Comparison of ENCODE assay signal across 13 cellular contexts in the genomic region with DNA sequence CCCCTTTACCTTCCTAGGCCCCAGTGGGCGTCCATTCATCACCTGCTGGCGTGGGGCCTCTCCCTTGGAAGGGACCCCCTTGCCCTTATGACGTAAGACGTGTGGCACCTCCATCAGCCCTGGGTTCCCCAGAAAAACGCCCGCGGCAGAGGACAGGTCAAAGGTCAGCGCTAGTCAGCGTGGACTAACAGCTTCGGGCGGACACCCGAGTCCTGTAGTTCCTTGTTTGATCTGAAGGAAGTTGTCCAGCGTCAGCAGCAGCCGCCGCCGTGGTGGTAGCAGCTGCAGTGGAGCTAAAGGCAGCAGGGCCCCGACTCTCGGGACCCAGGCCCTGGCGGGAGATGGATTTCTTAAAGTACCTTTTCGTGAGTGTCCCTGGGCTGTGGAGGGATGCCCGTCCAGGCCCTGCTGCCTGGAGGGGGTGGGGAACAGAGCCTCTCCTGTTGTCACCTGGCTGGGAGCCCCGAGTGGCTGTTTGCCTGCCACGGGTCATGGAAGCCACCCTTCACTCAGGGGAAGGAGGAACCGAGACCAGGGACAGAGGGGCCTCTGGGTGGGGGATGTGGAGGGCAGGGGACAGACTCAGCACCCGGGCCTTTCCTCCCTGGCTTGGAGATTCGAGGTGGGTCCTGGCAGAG.
DNase-seq lines count a peak whose midpoint lies in the region; ATAC-seq, FAIRE-seq and TF ChIP-seq lines count a peak whose summit lies in the region.
"Had no signal": no experiment of that assay in that cellular context is flagged by ENCODE, and none has a peak within 500 bp of the region (broad histone marks: within the 10 kb centered on the region; RNA-seq: fewer than 3 reads in every experiment).

No MANE protein-coding gene starts in this region.

- no peak for FAIRE-seq in K562 (lab: Jason Lieb, UNC)

- 1% methylated on average over 14 of the region's 26 CpGs for WGBS in K562 (ENCODE audit: insufficient coverage, low coverage, missing lambda C conversion rate)

- H3K36me3 ChIP-seq in GM23338 (ENCODE audit: insufficient read depth) (no peaks in the 10 kb centered on the region), K562 (ENCODE audit: control insufficient read depth, insufficient read depth, low read length) (no peaks in the 10 kb centered on the region), uterus (no peaks in the 10 kb centered on the region)
- H3K36me3 ChIP-seq: tibial nerve had no signal

- TF ChIP-seq CTCF in GM23338 (conservative IDR thresholded peaks at IDR 0.05; ENCODE audit: low read depth in 2 of 2) (no peak), K562 (IDR thresholded peaks at IDR 0.05 in 2 of 3, conservative IDR thresholded peaks at IDR 0.05 in 1 of 3; ENCODE audit: insufficient read depth in 2 of 3, low read depth in 1 of 3, low read length in 3 of 3) (no peak), uterus (IDR thresholded peaks at IDR 0.05) (no peak)

- peak; percentile 15 for ATAC-seq in GM23338
- no peak for ATAC-seq in K562
- peak; percentile 87 for ATAC-seq in left colon
- peak; percentile 65 for ATAC-seq in sciatic nerve
- ATAC-seq in GM18909 (IDR thresholded peaks at IDR 0.05; ENCODE audit: poor library complexity, unreplicated experiment): no peak

- H3K4me3 Mint-ChIP-seq in GM23338: no peak overlapping the region
- H3K4me3 Mint-ChIP-seq: activated naive CD4-positive, alpha-beta T cell treated with anti-CD3 and anti-CD28 coated beads, Interleukin-2, amount 10 ng/mL, durations not matched to agents 7 days and 5 days; central memory CD8-positive, alpha-beta T cell had no signal

- no peaks in the 10 kb centered on the region for H3K9me2 ChIP-seq in GM23338 (ENCODE audit: insufficient read depth)

- H3K79me2 ChIP-seq in GM23338 (replicated peaks; ENCODE audit: insufficient read depth) (peaks cover 71% of the 10 kb centered on the region), K562 (ENCODE audit: control insufficient read depth, insufficient read depth, low read length) (no peaks in the 10 kb centered on the region)

- intact Hi-C loops in K562 (cut with micrococcal nuclease): no loop called here
- intact Hi-C loops in left colon (cut with DNase I, micrococcal nuclease): no loop called here
- intact Hi-C loops in sciatic nerve (cut with DNase I): no loop called here
- intact Hi-C loops in uterus (cut with DNase I; ENCODE audit: low total_unique reads): no loop called here

- H3K27me3 ChIP-seq in GM23338 (ENCODE audit: insufficient read depth) (no peaks in the 10 kb centered on the region), K562 (ENCODE audit: control insufficient read depth in 2 of 2, insufficient read depth in 2 of 2, low read length in 2 of 2) (peaks cover 0 to 44% of the 10 kb centered on the region in 2 experiments; a peak in 2 of 5 replicates), uterus (no peaks in the 10 kb centered on the region)
- H3K27me3 ChIP-seq: tibial nerve had no signal

- H3K4me1 ChIP-seq in GM23338 (ENCODE audit: insufficient read depth): no peaks in the 10 kb centered on the region; the same call in 1 of the 2 replicates
- H3K4me1 ChIP-seq in K562 (replicated peaks in 1 of 2; ENCODE audit: control insufficient read depth in 2 of 2, insufficient read depth in 2 of 2, low read length in 2 of 2): peaks cover 0 to 9% of the 10 kb centered on the region in 2 experiments; a peak in 1 of 5 replicates
- H3K4me1 ChIP-seq in uterus: no peaks in the 10 kb centered on the region

- peak overlapping the region; percentile 44 for H3K27ac Mint-ChIP-seq in GM23338
- H3K27ac Mint-ChIP-seq: activated naive CD4-positive, alpha-beta T cell treated with anti-CD3 and anti-CD28 coated beads, Interleukin-2, amount 10 ng/mL, durations not matched to agents 7 days and 5 days had no signal

- peaks cover 3% of the 10 kb centered on the region; the same call in 2 of the 3 replicates for H3K36me3 Mint-ChIP-seq in GM23338 (ENCODE audit: low read depth)
- H3K36me3 Mint-ChIP-seq: activated naive CD4-positive, alpha-beta T cell treated with anti-CD3 and anti-CD28 coated beads, Interleukin-2, amount 10 ng/mL, durations not matched to agents 7 days and 5 days had no signal

- no peak for TF ChIP-seq RAD21 in K562 (CRISPR knock-in tag; conservative IDR thresholded peaks at IDR 0.05 in 1 of 2, IDR thresholded peaks at IDR 0.05 in 1 of 2)

- H3K9me3 ChIP-seq in K562 (replicated peaks; ENCODE audit: control insufficient read depth, insufficient read depth, low read depth, low read length): no peaks in the 10 kb centered on the region
- no peaks in the 10 kb centered on the region for H3K9me3 ChIP-seq in uterus
- H3K9me3 ChIP-seq: tibial nerve had no signal

- H2AFZ ChIP-seq in GM23338 (no peak overlapping the region), K562 (ENCODE audit: low read depth, low read length) (no peak overlapping the region)

- in situ Hi-C loops in K562 (cut with MboI): no loop called here

- DNase-seq in GM23338 (ENCODE audit: low spot score) (no peak), K562 (ENCODE audit: extremely low read depth in 1 of 4, low spot score in 3 of 4) (no peak), left colon (peak; percentile 52 to 58), sciatic nerve (ENCODE audit: low spot score) (no peak), HEK293T (ENCODE audit: extremely low spot score) (no peak), uterus (no peak)
- DNase-seq in activated naive CD4-positive, alpha-beta T cell treated with anti-CD3 and anti-CD28 coated beads, Interleukin-2, amount 50 U/mL, for 16 hours: no peak
- DNase-seq: activated naive CD4-positive, alpha-beta T cell treated with anti-CD3 and anti-CD28 coated beads, Interleukin-2, amount 10 ng/mL, durations not matched to agents 7 days and 5 days; occipital lobe; SW 1271 had no signal

- H3K4me1 Mint-ChIP-seq in GM23338: peaks cover 14% of the 10 kb centered on the region

- no peak overlapping the region for H3K4me3 ChIP-seq in GM23338
- H3K4me3 ChIP-seq in K562: no peak overlapping the region
- H3K4me3 ChIP-seq in uterus: no peak overlapping the region

- no peaks in the 10 kb centered on the region for H3F3A ChIP-seq in GM23338 (replicated peaks; ENCODE audit: low read depth)

- POLR2A ChIA-PET in K562 (lab: Yijun Ruan, JAX) (interaction anchor here (0.6 kb wide), 1 partner anchor 609 kb away, joined by 3 read pairs; no protein-coding TSS in a partner anchor), HEK293T (lab: Yijun Ruan, JAX) (no interaction called here)

- no peak overlapping the region for H3K9ac ChIP-seq in K562 (ENCODE audit: insufficient read depth in 1 of 2, low read depth in 2 of 2, low read length in 2 of 2)

- TF ChIP-seq POLR2A in K562 (conservative IDR thresholded peaks at IDR 0.05): no peak
- no peak for TF ChIP-seq POLR2A in uterus (IDR thresholded peaks at IDR 0.05)

- H3K27me3 Mint-ChIP-seq in GM23338 (ENCODE audit: insufficient read depth, low read depth, poor library complexity): peaks cover 18% of the 10 kb centered on the region
- H3K27me3 Mint-ChIP-seq: central memory CD8-positive, alpha-beta T cell had no signal

- H3K27ac ChIP-seq in GM23338 (ENCODE audit: low read depth) (no peak overlapping the region), K562 (ENCODE audit: extremely low read depth, low read depth, low read length) (no peak overlapping the region), uterus (no peak overlapping the region)

- H3K9me1 ChIP-seq in K562 (ENCODE audit: control insufficient read depth, insufficient read depth, low read length): no peaks in the 10 kb centered on the region

- no peak overlapping the region for H3K4me2 ChIP-seq in GM23338
- H3K4me2 ChIP-seq in K562 (ENCODE audit: insufficient read depth, low read length): no peak overlapping the region

- TF ChIP-seq EP300 in K562 (IDR thresholded peaks at IDR 0.05; ENCODE audit: low read length): no peak

- CTCF ChIA-PET in K562 (lab: Yijun Ruan, JAX; ENCODE audit: low intra/inter-chr PET ratio): no interaction called here
- CTCF ChIA-PET in HEK293T (lab: Yijun Ruan, JAX): no interaction called here

- no peaks in the 10 kb centered on the region for H3K9me3 Mint-ChIP-seq in GM23338
- H3K9me3 Mint-ChIP-seq: activated naive CD4-positive, alpha-beta T cell treated with anti-CD3 and anti-CD28 coated beads, Interleukin-2, amount 10 ng/mL, durations not matched to agents 7 days and 5 days; central memory CD8-positive, alpha-beta T cell had no signal

- H4K20me1 ChIP-seq in GM23338 (replicated peaks; ENCODE audit: insufficient read depth) (peaks cover 25% of the 10 kb centered on the region; the same call in 1 of the 2 replicates), K562 (replicated peaks; ENCODE audit: control insufficient read depth, insufficient read depth, low read length) (no peaks in the 10 kb centered on the region; the same call in 1 of the 2 replicates)

- BruUV-seq in K562 (replicated peaks; lab: Mats Ljungman, UMichigan): no TSS peak

TF ChIP-seq in GM23338, 12 proteins besides CTCF, POLR2A, EP300 and RAD21 (continues in another document):
- TF ChIP-seq, protein P1, sequence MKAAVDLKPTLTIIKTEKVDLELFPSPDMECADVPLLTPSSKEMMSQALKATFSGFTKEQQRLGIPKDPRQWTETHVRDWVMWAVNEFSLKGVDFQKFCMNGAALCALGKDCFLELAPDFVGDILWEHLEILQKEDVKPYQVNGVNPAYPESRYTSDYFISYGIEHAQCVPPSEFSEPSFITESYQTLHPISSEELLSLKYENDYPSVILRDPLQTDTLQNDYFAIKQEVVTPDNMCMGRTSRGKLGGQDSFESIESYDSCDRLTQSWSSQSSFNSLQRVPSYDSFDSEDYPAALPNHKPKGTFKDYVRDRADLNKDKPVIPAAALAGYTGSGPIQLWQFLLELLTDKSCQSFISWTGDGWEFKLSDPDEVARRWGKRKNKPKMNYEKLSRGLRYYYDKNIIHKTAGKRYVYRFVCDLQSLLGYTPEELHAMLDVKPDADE (IDR thresholded peaks at IDR 0.05): no peak

TF ChIP-seq in K562, 482 proteins besides CTCF, POLR2A, EP300 and RAD21:
- no peak for TF ChIP-seq NR2C1 (IDR thresholded peaks at IDR 0.05)
- TF ChIP-seq NR2C1 (tag; IDR thresholded peaks at IDR 0.05): peak; percentile 58; the same call in 1 of the 2 replicates
- TF ChIP-seq, protein P2, sequence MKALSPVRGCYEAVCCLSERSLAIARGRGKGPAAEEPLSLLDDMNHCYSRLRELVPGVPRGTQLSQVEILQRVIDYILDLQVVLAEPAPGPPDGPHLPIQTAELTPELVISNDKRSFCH (CRISPR knock-in tag; IDR thresholded peaks at IDR 0.05): no peak
- TF ChIP-seq, protein P2 (tag; IDR thresholded peaks at IDR 0.05): no peak

TF ChIP-seq in HEK293T, 16 proteins besides CTCF, POLR2A, EP300 and RAD21:
- no peak for TF ChIP-seq FOXA1 (IDR thresholded peaks at IDR 0.05)
- TF ChIP-seq SP1 (IDR thresholded peaks at IDR 0.05): no peak

Comparison
In these comparisons a context has a peak if more than half of its experiments do, and no peak if none do; other contexts are left out.
1. ATAC-seq: peak in GM23338 (single experiment), left colon (single experiment) and sciatic nerve (single experiment); none in K562 (single experiment) and GM18909 (single experiment).
2. DNase-seq: peak in left colon (2 of 2); none in GM23338 (single experiment), K562 (0 of 4), sciatic nerve (single experiment), HEK293T (single experiment), uterus (0 of 2) and activated naive CD4-positive, alpha-beta T cell treated with anti-CD3 and anti-CD28 coated beads, Interleukin-2, amount 50 U/mL, for 16 hours (single experiment).